Comparison of ENCODE assay signal across 12 cellular contexts in genomic region chr9:80649001-80649420, GRCh38.
DNase-seq lines count a peak whose midpoint lies in the region; ATAC-seq and TF ChIP-seq lines count a peak whose summit lies in the region.
"Had no signal": no experiment of that assay in that cellular context is flagged by ENCODE, and none has a peak within 500 bp of the region (broad histone marks: within the 10 kb centered on the region; RNA-seq: fewer than 3 reads in every experiment).

No MANE protein-coding gene starts in this region.

- peak; percentile 24 for ATAC-seq in mucosa of descending colon
- no peak for ATAC-seq in GM18907 (IDR thresholded peaks at IDR 0.05; ENCODE audit: unreplicated experiment)
- ATAC-seq in GM21786 (IDR thresholded peaks at IDR 0.05; ENCODE audit: unreplicated experiment) = no peak

- peaks cover 13% of the 10 kb centered on the region for H3K9me3 Mint-ChIP-seq in endodermal cell

- no peaks in the 10 kb centered on the region for H3K36me3 Mint-ChIP-seq in endodermal cell (ENCODE audit: low read depth)

- H3K4me1 ChIP-seq in esophagus squamous epithelium (peaks cover 0 to 20% (median 0%) of the 10 kb centered on the region in 3 donors), mucosa of descending colon (ENCODE audit: low read depth) (no peaks in the 10 kb centered on the region), endodermal cell (ENCODE audit: control insufficient read depth, insufficient read depth, low read length) (no peaks in the 10 kb centered on the region)

- TF ChIP-seq CTCF in esophagus squamous epithelium (IDR thresholded peaks at IDR 0.05) = no peak
- no peak for TF ChIP-seq CTCF in mucosa of descending colon (IDR thresholded peaks at IDR 0.05)
- TF ChIP-seq CTCF in endodermal cell (conservative IDR thresholded peaks at IDR 0.05) = no peak

- no peak overlapping the region for H3K27ac Mint-ChIP-seq in endodermal cell

- H3K9ac ChIP-seq in endodermal cell (ENCODE audit: extremely low read depth, low read length, poor library complexity, severe bottlenecking) = no peak overlapping the region

- H3K27me3 Mint-ChIP-seq in endodermal cell (ENCODE audit: insufficient read depth) = no peaks in the 10 kb centered on the region
- H3K27me3 Mint-ChIP-seq: naive B cell had no signal

- no peak overlapping the region for H3K4me3 Mint-ChIP-seq in endodermal cell
- H3K4me3 Mint-ChIP-seq: naive B cell had no signal

- H3K4me3 ChIP-seq in esophagus squamous epithelium (no peak overlapping the region), mucosa of descending colon (no peak overlapping the region), endodermal cell (ENCODE audit: low read length) (no peak overlapping the region)

- peak overlapping the region in 3 of 4 donors; percentile 17 to 45 (median 43) for H3K27ac ChIP-seq in esophagus squamous epithelium
- no peak overlapping the region for H3K27ac ChIP-seq in endodermal cell (ENCODE audit: low read depth, low read length)
- H3K27ac ChIP-seq: 22Rv1 had no signal

- peak; percentile 3 for DNase-seq in DMS53 (lab: John Stamatoyannopoulos, UW)
- DNase-seq in DMS53 treated with DMSO at 0.1 percent for 48 hours (lab: John Stamatoyannopoulos, UW; ENCODE audit: unreplicated experiment) = no peak
- no peak for DNase-seq in esophagus squamous epithelium (lab: John Stamatoyannopoulos, UW)
- peak in 1 of 3 donors; percentile 4 for DNase-seq in mucosa of descending colon
- no peak for DNase-seq in putamen (ENCODE audit: low spot score)
- no peak for DNase-seq in endodermal cell
- DNase-seq: MV-4-11; naive B cell; NK-92 treated with Interleukin-12 subunit alpha and Interleukin-12 subunit beta, amount 100 ng/mL, for 24 hours had no signal

- no peaks in the 10 kb centered on the region for H3K9me3 ChIP-seq in esophagus squamous epithelium
- H3K9me3 ChIP-seq in mucosa of descending colon = peaks cover 3% of the 10 kb centered on the region
- peaks cover 2% of the 10 kb centered on the region for H3K9me3 ChIP-seq in endodermal cell (ENCODE audit: control insufficient read depth, low read length)

- no peaks in the 10 kb centered on the region for H3K36me3 ChIP-seq in esophagus squamous epithelium
- no peaks in the 10 kb centered on the region for H3K36me3 ChIP-seq in mucosa of descending colon (ENCODE audit: low read depth)
- no peaks in the 10 kb centered on the region for H3K36me3 ChIP-seq in endodermal cell (ENCODE audit: control insufficient read depth, insufficient read depth, low read length)

- TF ChIP-seq POLR2A in esophagus squamous epithelium (IDR thresholded peaks at IDR 0.05) = no peak

- WGBS in esophagus squamous epithelium, 2 donors = 38 to 48% methylated on average over 3 of the region's 3 CpGs
- WGBS in endodermal cell (ENCODE audit: insufficient coverage in 1 of 2, insufficient read length in 1 of 2), 2 experiments = 85% methylated on average over 3 of the region's 3 CpGs

- H3K27me3 ChIP-seq in esophagus squamous epithelium = no peaks in the 10 kb centered on the region
- no peaks in the 10 kb centered on the region for H3K27me3 ChIP-seq in endodermal cell (ENCODE audit: control insufficient read depth, insufficient read depth, low read length, poor library complexity, severe bottlenecking)

- intact Hi-C loops in esophagus squamous epithelium (cut with DNase I) = no loop called here
- intact Hi-C loops in mucosa of descending colon (cut with DNase I, micrococcal nuclease) = no loop called here

- peaks cover 11% of the 10 kb centered on the region for H3K4me1 Mint-ChIP-seq in endodermal cell
- H3K4me1 Mint-ChIP-seq: naive B cell had no signal
